32 cellular contexts compared by ENCODE assay signal in the genomic region with DNA sequence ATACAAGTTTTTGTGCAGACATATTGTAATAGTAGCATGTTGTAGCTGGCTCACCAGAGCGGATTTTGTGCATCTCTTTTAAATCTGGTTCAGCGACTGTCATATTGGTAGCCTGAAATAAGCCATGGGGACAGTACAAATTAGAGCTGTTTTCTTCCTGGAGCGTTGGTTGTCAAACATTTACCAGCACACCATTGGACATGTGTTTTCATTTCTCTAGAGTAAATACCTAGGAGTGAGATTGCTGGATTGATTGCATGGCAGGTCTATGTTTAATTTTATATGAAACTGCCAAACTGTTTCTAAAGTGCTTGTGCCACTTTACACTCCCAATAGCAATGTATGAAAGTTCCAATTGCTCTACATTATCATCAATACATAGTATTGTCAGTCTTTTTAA.
"Had no signal": no experiment of that assay in that cellular context is flagged by ENCODE, and none has a peak within 500 bp of the region (broad histone marks: within the 10 kb centered on the region; RNA-seq: fewer than 3 reads in every experiment).

No MANE protein-coding gene starts in this region.

- H3K9me3 ChIP-seq: adrenal gland, heart left ventricle, left ventricle myocardium inferior, mucosa of descending colon, ovary, prostate gland, sigmoid colon, thyroid gland had no signal

- H3K9me3 Mint-ChIP-seq: activated CD4-positive, alpha-beta T cell treated with anti-CD3 and anti-CD28 coated beads, Interleukin-2, amount 10 ng/mL, durations not matched to agents 7 days and 5 days; activated CD8-positive, alpha-beta T cell treated with anti-CD3 and anti-CD28 coated beads for 36 hours; activated naive CD4-positive, alpha-beta T cell treated with anti-CD3 and anti-CD28 coated beads for 36 hours; activated naive CD8-positive, alpha-beta T cell treated with anti-CD3 and anti-CD28 coated beads for 36 hours; stimulated activated memory B cell treated with anti-CD40 and anti-IgM and Interleukin-4, amounts not matched to agents 10 μg/mL and 1 μg/mL and 100 μg/mL, for 72 hours; stimulated activated naive CD8-positive, alpha-beta T cell treated with anti-CD3 and anti-CD28 coated beads, Interleukin-15, amount 100 ng/mL, for 72 hours; T-helper 2 cell treated with Interferon-gamma antibody and Interleukin-4, amounts not matched to agents 5 μg/mL and 100 μg/mL, for 36 hours had no signal

- DNase-seq: activated CD4-positive, alpha-beta T cell treated with anti-CD3 and anti-CD28 coated beads, Interleukin-2, amount 10 ng/mL, durations not matched to agents 7 days and 5 days; activated CD8-positive, alpha-beta memory T cell treated with anti-CD3 and anti-CD28 coated beads, Interleukin-2, amount 10 ng/mL, durations not matched to agents 7 days and 5 days; activated CD8-positive, alpha-beta T cell treated with anti-CD3 and anti-CD28 coated beads for 36 hours; activated effector memory CD4-positive, alpha-beta T cell treated with anti-CD3 and anti-CD28 coated beads, Interleukin-2, amount 50 U/mL, for 16 hours; activated naive CD4-positive, alpha-beta T cell treated with anti-CD3 and anti-CD28 coated beads for 36 hours; activated naive CD8-positive, alpha-beta T cell treated with anti-CD3 and anti-CD28 coated beads for 36 hours; adrenal gland; aorta; cerebellar nuclear complex; cortex of kidney; foreskin keratinocyte; heart left ventricle; kidney glomerular epithelial cell; left ventricle myocardium inferior; nephron progenitor cell; ovary; retina; sigmoid colon; small intestine; stimulated activated CD4-positive, alpha-beta T cell treated with anti-CD3 and anti-CD28 coated beads, Interleukin-1b, Interleukin-23, amount 100 ng/mL, for 48 hours; stimulated activated CD4-positive, alpha-beta T cell treated with anti-CD3 and anti-CD28 coated beads, Interleukin-4, amount 100 ng/mL, for 4 hours; stimulated activated CD8-positive, alpha-beta memory T cell treated with anti-CD3 and anti-CD28 coated beads, Interleukin-4, amount 100 ng/mL, for 48 hours; stimulated activated naive CD8-positive, alpha-beta T cell treated with anti-CD3 and anti-CD28 coated beads, Interleukin-15, amount 100 ng/mL, for 72 hours; T-helper 1 cell; thyroid gland had no signal

- H3K4me3 Mint-ChIP-seq: activated CD4-positive, alpha-beta T cell treated with anti-CD3 and anti-CD28 coated beads, Interleukin-2, amount 10 ng/mL, durations not matched to agents 7 days and 5 days; activated CD8-positive, alpha-beta memory T cell treated with anti-CD3 and anti-CD28 coated beads, Interleukin-2, amount 10 ng/mL, durations not matched to agents 7 days and 5 days; activated CD8-positive, alpha-beta T cell treated with anti-CD3 and anti-CD28 coated beads for 36 hours; activated naive CD4-positive, alpha-beta T cell treated with anti-CD3 and anti-CD28 coated beads for 36 hours; activated naive CD8-positive, alpha-beta T cell treated with anti-CD3 and anti-CD28 coated beads for 36 hours; nephron progenitor cell; stimulated activated memory B cell treated with anti-CD40 and anti-IgM and Interleukin-4, amounts not matched to agents 10 μg/mL and 1 μg/mL and 100 μg/mL, for 72 hours; stimulated activated naive CD8-positive, alpha-beta T cell treated with anti-CD3 and anti-CD28 coated beads, Interleukin-15, amount 100 ng/mL, for 72 hours; T-helper 2 cell treated with Interferon-gamma antibody and Interleukin-4, amounts not matched to agents 5 μg/mL and 100 μg/mL, for 36 hours had no signal

- FAIRE-seq: small intestine had no signal

- H3K27ac Mint-ChIP-seq: activated CD4-positive, alpha-beta T cell treated with anti-CD3 and anti-CD28 coated beads, Interleukin-2, amount 10 ng/mL, durations not matched to agents 7 days and 5 days; activated CD8-positive, alpha-beta memory T cell treated with anti-CD3 and anti-CD28 coated beads, Interleukin-2, amount 10 ng/mL, durations not matched to agents 7 days and 5 days; activated CD8-positive, alpha-beta T cell treated with anti-CD3 and anti-CD28 coated beads for 36 hours; activated naive CD4-positive, alpha-beta T cell treated with anti-CD3 and anti-CD28 coated beads for 36 hours; activated naive CD8-positive, alpha-beta T cell treated with anti-CD3 and anti-CD28 coated beads for 36 hours; nephron progenitor cell; stimulated activated memory B cell treated with anti-CD40 and anti-IgM and Interleukin-4, amounts not matched to agents 10 μg/mL and 1 μg/mL and 100 μg/mL, for 72 hours; T-helper 2 cell treated with Interferon-gamma antibody and Interleukin-4, amounts not matched to agents 5 μg/mL and 100 μg/mL, for 36 hours had no signal

- H3K4me1 ChIP-seq: adrenal gland, foreskin keratinocyte, prostate gland had no signal

- H3K27me3 ChIP-seq: adrenal gland, cardiac muscle cell, esophagus muscularis mucosa, foreskin keratinocyte, heart left ventricle, ovary, thyroid gland had no signal

- H3K27ac ChIP-seq: adrenal gland, cardiac muscle cell, esophagus muscularis mucosa, foreskin keratinocyte, heart left ventricle, left ventricle myocardium inferior, ovary, prostate gland, sigmoid colon, thyroid gland had no signal

- ATAC-seq: activated CD4-positive, CD25-positive, alpha-beta regulatory T cell treated with anti-CD3 and anti-CD28 coated beads, Interleukin-2, amount 50 U/mL, for 24 hours; activated CD8-positive, alpha-beta memory T cell treated with anti-CD3 and anti-CD28 coated beads, Interleukin-2, amount 10 ng/mL, durations not matched to agents 7 days and 5 days; activated CD8-positive, alpha-beta T cell treated with anti-CD3 and anti-CD28 coated beads for 36 hours; foreskin keratinocyte; heart left ventricle; mucosa of descending colon; stimulated activated memory B cell treated with anti-CD40 and anti-IgM and Interleukin-4, amounts not matched to agents 10 μg/mL and 1 μg/mL and 100 μg/mL, for 72 hours; stimulated activated naive CD8-positive, alpha-beta T cell treated with anti-CD3 and anti-CD28 coated beads, Interleukin-15, amount 100 ng/mL, for 72 hours had no signal

- H3K36me3 ChIP-seq: cardiac muscle cell, ovary, prostate gland had no signal

- H3K27me3 Mint-ChIP-seq: activated CD4-positive, alpha-beta T cell treated with anti-CD3 and anti-CD28 coated beads, Interleukin-2, amount 10 ng/mL, durations not matched to agents 7 days and 5 days; activated CD8-positive, alpha-beta memory T cell treated with anti-CD3 and anti-CD28 coated beads, Interleukin-2, amount 10 ng/mL, durations not matched to agents 7 days and 5 days; activated CD8-positive, alpha-beta T cell treated with anti-CD3 and anti-CD28 coated beads for 36 hours; activated naive CD8-positive, alpha-beta T cell treated with anti-CD3 and anti-CD28 coated beads for 36 hours; stimulated activated memory B cell treated with anti-CD40 and anti-IgM and Interleukin-4, amounts not matched to agents 10 μg/mL and 1 μg/mL and 100 μg/mL, for 72 hours; stimulated activated naive CD8-positive, alpha-beta T cell treated with anti-CD3 and anti-CD28 coated beads, Interleukin-15, amount 100 ng/mL, for 72 hours had no signal

- H3K4me3 ChIP-seq: adrenal gland, cardiac muscle cell, esophagus muscularis mucosa, heart left ventricle, left ventricle myocardium inferior, mucosa of descending colon, ovary, prostate gland, sigmoid colon, thyroid gland had no signal
